ENCODE assay signal across 25 cellular contexts in the genomic region with DNA sequence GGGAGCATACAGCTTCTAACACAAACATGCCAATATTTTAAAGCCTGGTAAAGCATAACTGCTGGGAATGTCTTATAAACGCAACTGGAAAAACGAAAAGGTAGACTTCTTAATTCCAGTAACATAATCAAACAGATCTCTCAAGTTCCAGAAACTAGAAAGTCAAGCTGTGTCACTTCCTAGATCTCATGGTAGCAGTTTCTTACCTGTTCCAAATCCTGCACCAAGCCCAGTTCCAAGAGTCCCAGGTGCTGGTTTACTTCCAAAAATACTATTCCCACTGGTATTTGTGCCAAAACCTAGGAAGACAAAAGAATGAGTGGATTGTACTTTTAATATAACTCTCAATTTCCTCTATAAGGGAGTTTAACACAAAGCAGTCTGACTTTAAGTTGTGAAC.
"Had no signal": no experiment of that assay in that cellular context is flagged by ENCODE, and none has a peak within 500 bp of the region (broad histone marks: within the 10 kb centered on the region; RNA-seq: fewer than 3 reads in every experiment).

No MANE protein-coding gene starts in this region.

- H3K9me3 Mint-ChIP-seq: immature natural killer cell, nephron progenitor cell had no signal

- H3K4me1 Mint-ChIP-seq: immature natural killer cell, nephron progenitor cell had no signal

- H3K4me3 Mint-ChIP-seq: immature natural killer cell, nephron progenitor cell had no signal

- H3K27me3 ChIP-seq: colonic mucosa, esophagus squamous epithelium, gastroesophageal sphincter, spleen, stomach, transverse colon had no signal

- H3K4me3 ChIP-seq: colonic mucosa, esophagus squamous epithelium, gastroesophageal sphincter, left ventricle myocardium inferior, lower lobe of right lung, psoas muscle, spleen, stomach, thoracic aorta, transverse colon had no signal

- DNase-seq: colonic mucosa; dermis blood vessel endothelial cell; esophagus squamous epithelium; foreskin fibroblast; glutamatergic neuron; immature natural killer cell; left ventricle myocardium inferior; lower lobe of right lung; mesenchymal stem cell; midbrain; nephron progenitor cell; psoas muscle; retina; spleen; stimulated activated CD4-positive, alpha-beta T cell treated with anti-CD3 and anti-CD28 coated beads, Interleukin-15, amount 100 ng/mL, for 24 hours; stimulated activated CD4-positive, alpha-beta T cell treated with anti-CD3 and anti-CD28 coated beads, Interleukin-1b, Interleukin-23, amount 100 ng/mL, for 48 hours; stimulated activated CD4-positive, alpha-beta T cell treated with anti-CD3 and anti-CD28 coated beads, Interleukin-4, amount 100 ng/mL, for 24 hours; stimulated activated naive CD4-positive, alpha-beta T cell; stomach; substantia nigra; transverse colon had no signal

- ATAC-seq: gastroesophageal sphincter, lower lobe of right lung, psoas muscle, sciatic nerve had no signal

- H3K4me1 ChIP-seq: colonic mucosa, gastroesophageal sphincter, left ventricle myocardium inferior, lower lobe of right lung, parathyroid adenoma, psoas muscle, spleen, stomach, transverse colon had no signal

- H3K9me3 ChIP-seq: colonic mucosa, esophagus squamous epithelium, gastroesophageal sphincter, left ventricle myocardium inferior, lower lobe of right lung, psoas muscle, spleen, stomach, thoracic aorta, transverse colon had no signal

- H3K27ac Mint-ChIP-seq: nephron progenitor cell had no signal

- H3K27ac ChIP-seq: colonic mucosa, gastroesophageal sphincter, left ventricle myocardium inferior, lower lobe of right lung, parathyroid adenoma, psoas muscle, spleen, stomach, thoracic aorta, transverse colon had no signal
